8 cellular contexts compared by ENCODE assay signal in the genomic region with DNA sequence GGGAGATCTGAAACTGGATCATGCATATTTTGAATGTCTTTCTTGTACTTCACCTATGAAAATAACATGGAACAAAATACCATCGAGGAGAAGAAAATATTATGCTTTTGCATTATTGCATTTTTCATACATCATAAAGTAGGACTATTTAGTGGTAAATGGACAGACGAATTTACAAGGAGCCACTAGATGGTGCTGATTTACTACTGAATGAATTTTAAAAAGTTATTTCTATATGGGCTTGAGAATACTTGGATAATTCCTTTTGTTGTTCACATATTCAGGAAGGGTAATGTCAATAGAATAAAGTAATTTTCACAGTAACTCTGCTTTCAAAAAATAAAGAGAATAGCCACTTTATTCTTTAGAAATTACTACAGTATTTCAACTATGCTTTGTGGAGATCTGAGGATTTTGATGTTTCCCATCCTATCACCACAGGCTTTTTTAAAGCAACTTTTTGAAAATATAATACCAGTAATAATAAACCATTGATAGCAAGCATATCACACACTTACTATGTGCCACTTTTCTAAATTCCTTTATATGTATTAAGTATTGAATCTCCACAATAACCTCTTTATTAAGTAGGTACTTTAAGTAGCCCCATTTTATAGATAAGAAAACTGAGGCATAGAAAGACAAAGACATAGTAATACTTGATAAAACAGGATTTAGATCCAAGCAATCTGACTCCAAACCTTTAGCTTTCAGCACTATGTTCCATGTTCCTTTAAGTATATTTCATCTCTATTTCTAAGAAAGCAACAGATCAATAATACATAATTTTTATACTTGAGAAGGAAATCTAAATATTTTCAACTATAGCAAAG. TPM values are rescaled to one million over a fixed set of nuclear protein-coding genes. Genes with fewer than 3 reads are reported as not detected.
DNase-seq lines count a peak whose midpoint lies in the region; ATAC-seq and TF ChIP-seq lines count a peak whose summit lies in the region.

No MANE protein-coding gene starts in this region.

- ATAC-seq in HG02884 (IDR thresholded peaks at IDR 0.05; ENCODE audit: unreplicated experiment) = no peak

- DNase-seq in G401 (ENCODE audit: low spot score) (peak; percentile 76), KBM-7 (peak; percentile 26), left kidney (ENCODE audit: low read depth, low spot score) (peak; percentile 55), AG08396 (ENCODE audit: low spot score) (no peak), T-helper 2 cell (no peak), putamen (ENCODE audit: low spot score) (no peak)

- in situ Hi-C loops in G401 (cut with HindIII; ENCODE audit: low sequenced_read_pairs) (no loop called here), KBM-7 (cut with MboI; ENCODE audit: low pct_unique_long_range_greater_than_20kb, low sequenced_read_pairs) (loop anchor here (25.0 kb wide), 1 partner anchor 404 kb away; no protein-coding TSS in a partner anchor)

- no peak overlapping the region for H3K27ac ChIP-seq in VCaP

- TF ChIP-seq CTCF in VCaP (conservative IDR thresholded peaks at IDR 0.05) = peak; percentile 75

RNA-seq across cellular contexts. Expression of a gene that starts 38.6 kb away (rescaled TPM):
- 46.3 and 46.7 TPM in 2 replicates for total RNA-seq in G401 (2014; rRNA removed; shearing (Covaris generic))

Comparison
In these comparisons a context has a peak if more than half of its experiments do, and no peak if none do; other contexts are left out.
1. DNase-seq: peak in G401 (single experiment), KBM-7 (single experiment) and left kidney (single experiment); none in AG08396 (single experiment), T-helper 2 cell (0 of 5) and putamen (single experiment).